ENCODE assay signal across 15 cellular contexts in the genomic region with DNA sequence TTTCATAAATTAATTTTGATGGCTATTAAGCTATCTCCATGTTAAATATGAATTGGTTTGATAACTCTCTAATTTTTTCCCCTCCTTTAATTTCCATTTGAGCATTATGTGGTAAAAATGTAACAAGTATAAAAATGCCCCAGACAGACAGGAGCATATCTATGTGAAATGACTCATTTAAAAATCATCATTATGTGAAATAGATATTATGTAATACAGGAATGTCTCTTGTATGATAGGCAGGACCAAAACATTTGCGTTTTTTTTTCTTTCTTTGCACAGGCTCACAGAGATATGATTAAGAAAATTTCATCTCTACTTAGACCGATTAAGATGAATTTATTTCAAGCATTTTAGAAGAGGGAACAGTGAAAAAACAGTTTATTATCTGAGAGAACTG.
DNase-seq lines count a peak whose midpoint lies in the region; ATAC-seq and TF ChIP-seq lines count a peak whose summit lies in the region.
"Had no signal": no experiment of that assay in that cellular context is flagged by ENCODE, and none has a peak within 500 bp of the region (broad histone marks: within the 10 kb centered on the region; RNA-seq: fewer than 3 reads in every experiment).

No MANE protein-coding gene starts in this region.

- H3K4me2 ChIP-seq in PC-3 (ENCODE audit: low read length), result no peak overlapping the region

- POLR2A ChIA-PET in MCF 10A (lab: Yijun Ruan, JAX) (interaction anchor here (0.7 kb wide), 1 partner anchor 22 kb away, joined by 3 read pairs; no protein-coding TSS in a partner anchor), PC-3 (lab: Charles Lee; ENCODE audit: unreplicated experiment) (no interaction called here)

- CTCF ChIA-PET in MCF 10A (lab: Yijun Ruan, JAX) (interaction anchor here (1.2 kb wide), 1 partner anchor 303 kb away, joined by 4 read pairs; no protein-coding TSS in a partner anchor), PC-3 (lab: Charles Lee) (interaction anchor here (1.3 kb wide), 1 partner anchor 303 kb away, joined by 3 read pairs; no protein-coding TSS in a partner anchor)

- H3K4me1 Mint-ChIP-seq in MCF 10A (ENCODE audit: insufficient read depth, unreplicated experiment), result peaks cover 6% of the 10 kb centered on the region
- H3K4me1 Mint-ChIP-seq: B cell had no signal

- BruUV-seq in MCF 10A (replicated peaks; lab: Mats Ljungman, UMichigan) (no TSS peak), PC-3 (replicated peaks; lab: Mats Ljungman, UMichigan) (no TSS peak)

- no peak overlapping the region for H3K4me3 Mint-ChIP-seq in MCF 10A (ENCODE audit: unreplicated experiment)
- H3K4me3 Mint-ChIP-seq: B cell; CD8-positive, alpha-beta memory T cell had no signal

- H3K27me3 Mint-ChIP-seq in MCF 10A (ENCODE audit: insufficient read depth, unreplicated experiment), result no peaks in the 10 kb centered on the region
- H3K27me3 Mint-ChIP-seq: B cell; CD8-positive, alpha-beta memory T cell had no signal

- no peak for TF ChIP-seq CTCF in MCF 10A (IDR thresholded peaks at IDR 0.05; ENCODE audit: unreplicated experiment)
- TF ChIP-seq CTCF in breast epithelium (IDR thresholded peaks at IDR 0.05), result no peak
- no peak for TF ChIP-seq CTCF in PC-3 (conservative IDR thresholded peaks at IDR 0.05; ENCODE audit: low read depth, low read length)
- TF ChIP-seq CTCF in fibroblast of pulmonary artery (IDR thresholded peaks at IDR 0.05; ENCODE audit: low read length, missing control alignments), result no peak
- no peak for TF ChIP-seq CTCF in lower leg skin (IDR thresholded peaks at IDR 0.05)

- no peak overlapping the region for H3K27ac Mint-ChIP-seq in MCF 10A (ENCODE audit: low read depth, unreplicated experiment)
- H3K27ac Mint-ChIP-seq: B cell had no signal

- no peaks in the 10 kb centered on the region for H3K79me2 ChIP-seq in PC-3 (ENCODE audit: low read length)

- H3K9me3 ChIP-seq in breast epithelium (no peaks in the 10 kb centered on the region), PC-3 (ENCODE audit: low read length) (no peaks in the 10 kb centered on the region), right cardiac atrium (ENCODE audit: control insufficient read depth, low read length) (no peaks in the 10 kb centered on the region)

- H4K20me1 ChIP-seq in PC-3 (ENCODE audit: low read length), result no peaks in the 10 kb centered on the region

- H3K36me3 Mint-ChIP-seq in MCF 10A (ENCODE audit: insufficient read depth, unreplicated experiment), result no peaks in the 10 kb centered on the region

- no peaks in the 10 kb centered on the region for H3F3A ChIP-seq in PC-3 (ENCODE audit: low read length, unreplicated experiment)

- H3K4me3 ChIP-seq in breast epithelium (no peak overlapping the region), PC-3 (ENCODE audit: low read length) (no peak overlapping the region), fibroblast of pulmonary artery (replicated peaks; ENCODE audit: low read depth, low read length) (no peak overlapping the region), right cardiac atrium (ENCODE audit: low read length) (no peak overlapping the region), lower leg skin (ENCODE audit: low read depth, poor library complexity, severe bottlenecking) (no peak overlapping the region)
- H3K4me3 ChIP-seq: SK-N-MC had no signal

- H3K36me3 ChIP-seq in breast epithelium, result no peaks in the 10 kb centered on the region
- H3K36me3 ChIP-seq in PC-3 (ENCODE audit: low read depth, low read length), result no peaks in the 10 kb centered on the region

- no peaks in the 10 kb centered on the region for H3K9me2 ChIP-seq in PC-3 (replicated peaks; ENCODE audit: low read length)

- H3K9ac ChIP-seq in PC-3 (ENCODE audit: low read length), result no peak overlapping the region

- H3K4me1 ChIP-seq in breast epithelium, result no peaks in the 10 kb centered on the region
- H3K4me1 ChIP-seq in PC-3 (ENCODE audit: insufficient read depth, low read length), result 0 out of 2 replicates have a peak, but pooled peaks cover 4% of the 10 kb centered on the region
- H3K4me1 ChIP-seq in right cardiac atrium (ENCODE audit: control insufficient read depth, insufficient read depth, low read length), result no peaks in the 10 kb centered on the region

- ATAC-seq in PC-3, result peak; percentile 24; the same call in 1 of the 2 replicates
- ATAC-seq in right cardiac atrium, result no peak

- 68% methylated on average over 2 of the region's 2 CpGs for WGBS in right cardiac atrium
- WGBS in lower leg skin, 2 donors, result 80 to 87% methylated on average over 2 of the region's 2 CpGs

- no peak overlapping the region for H3K27ac ChIP-seq in breast epithelium
- H3K27ac ChIP-seq in PC-3 (ENCODE audit: low read length), result no peak overlapping the region
- no peak overlapping the region for H3K27ac ChIP-seq in right cardiac atrium (ENCODE audit: low read length)
- H3K27ac ChIP-seq: SK-N-MC had no signal

- no peaks in the 10 kb centered on the region for H3K9me3 Mint-ChIP-seq in MCF 10A (ENCODE audit: unreplicated experiment)

- H2AFZ ChIP-seq in PC-3 (ENCODE audit: low read length), result no peak overlapping the region

- DNase-seq in MCF 10A (ENCODE audit: unreplicated experiment) (peak; percentile 43), breast epithelium (ENCODE audit: low spot score in 2 of 2) (no peak), PC-3 (peak; percentile 21), fibroblast of pulmonary artery (ENCODE audit: low read depth) (peak; percentile 40), NCI-H146 (lab: John Stamatoyannopoulos, UW) (no peak), right cardiac atrium (no peak), lower leg skin (ENCODE audit: low spot score in 2 of 2) (no peak)
- DNase-seq in stimulated activated CD4-positive, alpha-beta T cell treated with anti-CD3 and anti-CD28 coated beads, Interleukin-4, amount 100 ng/mL, for 4 hours, result no peak
- DNase-seq: CD8-positive, alpha-beta memory T cell; H7; Kasumi-1; NCI-H2029; NCI-H526 had no signal

- TF ChIP-seq POLR2A in breast epithelium (IDR thresholded peaks at IDR 0.05) (no peak), lower leg skin (IDR thresholded peaks at IDR 0.05) (no peak)

- H3K27me3 ChIP-seq in breast epithelium, result no peaks in the 10 kb centered on the region
- H3K27me3 ChIP-seq in PC-3 (ENCODE audit: low read length), result no peaks in the 10 kb centered on the region
- H3K27me3 ChIP-seq in right cardiac atrium (ENCODE audit: control insufficient read depth, insufficient read depth), result no peaks in the 10 kb centered on the region

- intact Hi-C loops in MCF 10A (cut with micrococcal nuclease), result no loop called here
- intact Hi-C loops in breast epithelium (cut with DNase I; ENCODE audit: low total_unique reads), result no loop called here
- intact Hi-C loops in PC-3 (cut with micrococcal nuclease), result no loop called here
- intact Hi-C loops in right cardiac atrium (cut with DNase I), result no loop called here
- intact Hi-C loops in lower leg skin (cut with DNase I; ENCODE audit: low total_unique reads), result no loop called here

Comparison
In these comparisons a context has a peak if more than half of its experiments do, and no peak if none do; other contexts are left out.
1. DNase-seq: peak in MCF 10A (single experiment), PC-3 (single experiment) and fibroblast of pulmonary artery (single experiment); none in breast epithelium (0 of 2), NCI-H146 (single experiment), stimulated activated CD4-positive, alpha-beta T cell treated with anti-CD3 and anti-CD28 coated beads, Interleukin-4, amount 100 ng/mL, for 4 hours (0 of 2), right cardiac atrium (0 of 3) and lower leg skin (0 of 2).